8 cellular contexts compared by ENCODE assay signal in the genomic region with DNA sequence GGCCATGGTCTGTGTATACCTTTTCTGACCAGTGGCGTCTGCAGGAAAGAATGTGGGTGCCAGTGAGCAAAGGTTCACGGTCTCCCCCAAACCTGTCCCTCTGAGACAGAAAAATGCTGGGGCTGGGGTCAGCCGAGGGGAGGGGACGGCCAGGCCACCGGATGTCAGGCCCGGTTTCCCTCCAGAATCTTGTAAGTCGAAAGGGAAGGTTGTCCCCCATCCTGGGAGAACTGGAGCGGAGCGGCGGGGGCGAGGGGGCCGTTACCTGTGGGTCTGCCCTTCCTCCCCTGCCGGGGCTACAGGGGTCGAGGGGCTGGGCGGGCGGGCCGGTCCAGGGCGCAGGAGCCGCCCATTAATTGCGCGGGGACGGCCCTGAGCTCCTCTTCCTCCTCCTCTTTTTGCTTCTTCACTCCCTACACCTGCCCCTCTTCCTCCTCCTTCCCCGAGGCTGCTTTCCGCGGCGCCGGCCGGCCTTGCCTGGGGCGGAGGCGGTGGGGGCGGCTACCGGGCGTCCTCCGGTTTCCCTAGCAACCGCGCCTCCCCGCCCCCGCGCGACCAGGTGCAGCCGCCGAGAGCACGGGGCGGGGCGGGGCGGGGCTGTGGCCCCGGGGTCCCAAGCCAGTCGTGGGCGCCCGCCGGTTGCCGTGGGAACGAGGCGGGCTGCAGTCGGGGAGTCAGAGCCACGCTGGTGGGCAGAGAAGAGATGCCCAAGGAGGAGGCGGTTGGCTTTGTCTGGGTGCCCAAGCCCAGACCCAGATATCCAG.
A peak's percentile ranks its signal among the peaks of the same experiment; 100 is the strongest.
DNase-seq lines count a peak whose midpoint lies in the region; ATAC-seq lines count a peak whose summit lies in the region.

A gene with protein sequence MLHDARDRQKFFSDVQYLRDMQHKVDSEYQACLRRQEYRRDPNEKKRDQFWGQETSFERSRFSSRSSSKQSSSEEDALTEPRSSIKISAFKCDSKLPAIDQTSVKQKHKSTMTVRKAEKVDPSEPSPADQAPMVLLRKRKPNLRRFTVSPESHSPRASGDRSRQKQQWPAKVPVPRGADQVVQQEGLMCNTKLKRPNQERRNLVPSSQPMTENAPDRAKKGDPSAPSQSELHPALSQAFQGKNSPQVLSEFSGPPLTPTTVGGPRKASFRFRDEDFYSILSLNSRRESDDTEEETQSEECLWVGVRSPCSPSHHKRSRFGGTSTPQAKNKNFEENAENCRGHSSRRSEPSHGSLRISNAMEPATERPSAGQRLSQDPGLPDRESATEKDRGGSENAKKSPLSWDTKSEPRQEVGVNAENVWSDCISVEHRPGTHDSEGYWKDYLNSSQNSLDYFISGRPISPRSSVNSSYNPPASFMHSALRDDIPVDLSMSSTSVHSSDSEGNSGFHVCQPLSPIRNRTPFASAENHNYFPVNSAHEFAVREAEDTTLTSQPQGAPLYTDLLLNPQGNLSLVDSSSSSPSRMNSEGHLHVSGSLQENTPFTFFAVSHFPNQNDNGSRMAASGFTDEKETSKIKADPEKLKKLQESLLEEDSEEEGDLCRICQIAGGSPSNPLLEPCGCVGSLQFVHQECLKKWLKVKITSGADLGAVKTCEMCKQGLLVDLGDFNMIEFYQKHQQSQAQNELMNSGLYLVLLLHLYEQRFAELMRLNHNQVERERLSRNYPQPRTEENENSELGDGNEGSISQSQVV (minus strand): TSS at position 503 of the 764 bp plus-strand sequence. CDS start 6,579 bp downstream, outside the sequence.

- DNase-seq in COR-L47 (lab: John Stamatoyannopoulos, UW) (peak; percentile 87), NCI-H1105 treated with DMSO at 0.1 percent for 48 hours (lab: John Stamatoyannopoulos, UW) (peak; percentile 85), activated T-cell treated with anti-CD3 and anti-CD28 coated beads for 4 hours (peak; percentile 56), iPS DF 6.9 (ENCODE audit: low read depth, low spot score) (no peak)
- peak; percentile 45 to 68 for DNase-seq in stimulated activated CD4-positive, alpha-beta T cell treated with anti-CD3 and anti-CD28 coated beads, Interleukin-4, amount 100 ng/mL, for 4 hours

- no CpG with 5 or more reads among the region's 57 CpGs for WGBS in iPS DF 6.9 (ENCODE audit: insufficient coverage, insufficient read length)

- 0 out of 2 replicates have a peak, but pooled peaks cover 2% of the 10 kb centered on the region for H3K4me1 ChIP-seq in iPS DF 6.9 (ENCODE audit: control insufficient read depth, insufficient read depth, low read length)

- ATAC-seq in GM18498 (IDR thresholded peaks at IDR 0.05; ENCODE audit: unreplicated experiment) (no peak), GM19324 (IDR thresholded peaks at IDR 0.05; ENCODE audit: low FRiP score, unreplicated experiment) (no peak), GM21528 (IDR thresholded peaks at IDR 0.05; ENCODE audit: low FRiP score, unreplicated experiment) (no peak)

- no peaks in the 10 kb centered on the region for H3K27me3 ChIP-seq in iPS DF 6.9 (ENCODE audit: control insufficient read depth, insufficient read depth, low read length)

- no peak within 1 kb of the TSS for H3K27ac ChIP-seq in iPS DF 6.9 (ENCODE audit: low read length)

- H3K36me3 ChIP-seq in iPS DF 6.9 (ENCODE audit: control insufficient read depth, insufficient read depth, low read length) = no peaks in the 10 kb centered on the region

- peak within 1 kb of the TSS; percentile 43; the same call in 1 of the 2 replicates for H3K4me3 ChIP-seq in iPS DF 6.9 (ENCODE audit: low read length)

- no peaks in the 10 kb centered on the region for H3K9me3 ChIP-seq in iPS DF 6.9 (ENCODE audit: control insufficient read depth, insufficient read depth, low read length)
